In the genomic region with DNA sequence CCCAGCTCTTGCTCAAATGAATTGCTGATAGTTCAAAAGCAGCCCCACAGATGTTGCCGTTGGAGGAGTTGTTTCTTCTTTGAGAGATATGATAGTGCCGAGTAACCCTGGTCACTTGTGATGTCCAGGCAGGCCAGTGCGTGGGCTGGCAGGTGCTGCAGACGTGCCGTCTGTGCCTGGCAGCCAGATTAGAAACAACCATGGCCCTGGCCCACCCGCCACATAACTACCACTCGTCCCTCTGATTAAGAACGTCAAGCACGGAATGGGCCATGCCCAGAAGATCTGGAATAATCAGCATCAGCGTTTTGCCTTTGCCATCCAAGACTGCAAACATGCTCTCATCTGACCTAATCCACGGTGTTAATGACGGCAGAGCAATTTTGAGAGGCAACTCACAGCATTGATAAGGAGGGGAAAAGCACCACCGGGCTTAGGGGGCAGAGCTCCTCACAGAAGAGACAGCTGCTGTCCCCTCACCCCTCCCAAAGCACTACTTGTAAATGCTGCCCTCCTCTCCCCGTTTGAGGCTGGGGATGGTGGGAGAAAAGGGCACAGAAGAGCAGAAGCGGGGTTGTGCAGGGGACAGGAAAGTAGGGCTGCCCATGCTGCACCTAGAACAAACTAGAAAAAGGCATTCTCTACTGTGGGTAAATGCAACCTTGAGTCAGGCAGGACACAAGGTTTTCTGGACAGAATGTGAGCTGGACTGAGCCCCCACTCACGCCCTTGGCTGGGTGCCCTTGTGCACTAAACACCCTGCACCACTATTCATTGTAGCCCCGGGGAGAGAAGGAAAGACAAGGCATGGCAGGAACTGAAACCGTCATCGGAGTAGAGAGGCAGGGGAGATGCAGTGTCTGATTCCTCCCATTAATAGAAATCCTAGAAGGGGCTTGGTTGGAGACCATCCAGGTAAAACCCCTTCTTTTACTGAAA, we compare ENCODE assay signal across 1 cellular context.
TF ChIP-seq lines count a peak whose summit lies in the region.

No MANE protein-coding gene starts in this region.

TF ChIP-seq in K562, 482 proteins besides CTCF, POLR2A, EP300 and RAD21 (continues in another document):
- TF ChIP-seq HDAC3 (IDR thresholded peaks at IDR 0.05; ENCODE audit: borderline replicate concordance, partially characterized antibody) (no peak), ZNF134 (CRISPR knock-in tag; conservative IDR thresholded peaks at IDR 0.05) (no peak), ARID1B (IDR thresholded peaks at IDR 0.05) (peak; percentile 30; the same call in 1 of the 2 replicates), IFI16 (CRISPR knock-in tag; IDR thresholded peaks at IDR 0.05) (no peak), CBX5 (IDR thresholded peaks at IDR 0.05; ENCODE audit: borderline replicate concordance, low read depth) (no peak), MTA2 (IDR thresholded peaks at IDR 0.05; ENCODE audit: low read depth) (0 out of 2 replicates have a peak, but pooled peaks have one; percentile 6), CXXC5 (CRISPR knock-in tag; IDR thresholded peaks at IDR 0.05) (0 out of 2 replicates have a peak, but pooled peaks have one; percentile 30), TCF3 (CRISPR knock-in tag; IDR thresholded peaks at IDR 0.05) (0 out of 2 replicates have a peak, but pooled peaks have one; percentile 11), ELF2 (CRISPR knock-in tag; IDR thresholded peaks at IDR 0.05) (no peak), HDGF (IDR thresholded peaks at IDR 0.05) (no peak), TGIF2 (CRISPR knock-in tag; IDR thresholded peaks at IDR 0.05) (no peak), CREBBP (IDR thresholded peaks at IDR 0.05; ENCODE audit: low read depth, low read length) (no peak), CHCHD3 (CRISPR knock-in tag; IDR thresholded peaks at IDR 0.05) (no peak), ERF (CRISPR knock-in tag; IDR thresholded peaks at IDR 0.05) (no peak), WHSC1 (IDR thresholded peaks at IDR 0.05; ENCODE audit: low read length) (no peak), NCOA1 (IDR thresholded peaks at IDR 0.05; ENCODE audit: low read depth) (no peak), CBFA2T2 (conservative IDR thresholded peaks at IDR 0.05) (peak; percentile 61), POLR3G (IDR thresholded peaks at IDR 0.05; ENCODE audit: extremely low read depth, insufficient read length, insufficient replicate concordance) (no peak), POLR2AphosphoS5 (IDR thresholded peaks at IDR 0.05; ENCODE audit: control insufficient read depth, insufficient read depth, low read depth, low read length) (no peak), TCF7L2 (IDR thresholded peaks at IDR 0.05; ENCODE audit: low read depth, low read length) (no peak), CBX1 (IDR thresholded peaks at IDR 0.05; ENCODE audit: low read depth) (no peak), KLF10 (CRISPR knock-in tag; IDR thresholded peaks at IDR 0.05) (no peak), FOXA3 (CRISPR knock-in tag; conservative IDR thresholded peaks at IDR 0.05 in 1 of 2, IDR thresholded peaks at IDR 0.05 in 1 of 2) (no peak), ZBTB8A (IDR thresholded peaks at IDR 0.05; ENCODE audit: partially characterized antibody) (no peak), TAL1 (IDR thresholded peaks at IDR 0.05) (peak; percentile 13; the same call in 1 of the 2 replicates), RBM25 (IDR thresholded peaks at IDR 0.05; ENCODE audit: low read depth, low read length, severe bottlenecking) (no peak), STAG1 (CRISPR knock-in tag; IDR thresholded peaks at IDR 0.05; ENCODE audit: borderline replicate concordance) (no peak), ESRRA (IDR thresholded peaks at IDR 0.05; ENCODE audit: borderline replicate concordance, low read depth) (no peak), SMAD4 (CRISPR knock-in tag; conservative IDR thresholded peaks at IDR 0.05) (peak; percentile 47; the same call in 1 of the 2 replicates), HDAC2 (IDR thresholded peaks at IDR 0.05) (no peak), DDX20 (tag; IDR thresholded peaks at IDR 0.05; ENCODE audit: low read depth) (no peak), EGR1 (conservative IDR thresholded peaks at IDR 0.05) (peak; percentile 81)
- TF ChIP-seq, protein P1, sequence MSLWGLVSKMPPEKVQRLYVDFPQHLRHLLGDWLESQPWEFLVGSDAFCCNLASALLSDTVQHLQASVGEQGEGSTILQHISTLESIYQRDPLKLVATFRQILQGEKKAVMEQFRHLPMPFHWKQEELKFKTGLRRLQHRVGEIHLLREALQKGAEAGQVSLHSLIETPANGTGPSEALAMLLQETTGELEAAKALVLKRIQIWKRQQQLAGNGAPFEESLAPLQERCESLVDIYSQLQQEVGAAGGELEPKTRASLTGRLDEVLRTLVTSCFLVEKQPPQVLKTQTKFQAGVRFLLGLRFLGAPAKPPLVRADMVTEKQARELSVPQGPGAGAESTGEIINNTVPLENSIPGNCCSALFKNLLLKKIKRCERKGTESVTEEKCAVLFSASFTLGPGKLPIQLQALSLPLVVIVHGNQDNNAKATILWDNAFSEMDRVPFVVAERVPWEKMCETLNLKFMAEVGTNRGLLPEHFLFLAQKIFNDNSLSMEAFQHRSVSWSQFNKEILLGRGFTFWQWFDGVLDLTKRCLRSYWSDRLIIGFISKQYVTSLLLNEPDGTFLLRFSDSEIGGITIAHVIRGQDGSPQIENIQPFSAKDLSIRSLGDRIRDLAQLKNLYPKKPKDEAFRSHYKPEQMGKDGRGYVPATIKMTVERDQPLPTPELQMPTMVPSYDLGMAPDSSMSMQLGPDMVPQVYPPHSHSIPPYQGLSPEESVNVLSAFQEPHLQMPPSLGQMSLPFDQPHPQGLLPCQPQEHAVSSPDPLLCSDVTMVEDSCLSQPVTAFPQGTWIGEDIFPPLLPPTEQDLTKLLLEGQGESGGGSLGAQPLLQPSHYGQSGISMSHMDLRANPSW (CRISPR knock-in tag; IDR thresholded peaks at IDR 0.05): no peak
- TF ChIP-seq, protein P2, sequence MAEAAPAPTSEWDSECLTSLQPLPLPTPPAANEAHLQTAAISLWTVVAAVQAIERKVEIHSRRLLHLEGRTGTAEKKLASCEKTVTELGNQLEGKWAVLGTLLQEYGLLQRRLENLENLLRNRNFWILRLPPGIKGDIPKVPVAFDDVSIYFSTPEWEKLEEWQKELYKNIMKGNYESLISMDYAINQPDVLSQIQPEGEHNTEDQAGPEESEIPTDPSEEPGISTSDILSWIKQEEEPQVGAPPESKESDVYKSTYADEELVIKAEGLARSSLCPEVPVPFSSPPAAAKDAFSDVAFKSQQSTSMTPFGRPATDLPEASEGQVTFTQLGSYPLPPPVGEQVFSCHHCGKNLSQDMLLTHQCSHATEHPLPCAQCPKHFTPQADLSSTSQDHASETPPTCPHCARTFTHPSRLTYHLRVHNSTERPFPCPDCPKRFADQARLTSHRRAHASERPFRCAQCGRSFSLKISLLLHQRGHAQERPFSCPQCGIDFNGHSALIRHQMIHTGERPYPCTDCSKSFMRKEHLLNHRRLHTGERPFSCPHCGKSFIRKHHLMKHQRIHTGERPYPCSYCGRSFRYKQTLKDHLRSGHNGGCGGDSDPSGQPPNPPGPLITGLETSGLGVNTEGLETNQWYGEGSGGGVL (CRISPR knock-in tag; IDR thresholded peaks at IDR 0.05): no peak
- TF ChIP-seq, protein P3, sequence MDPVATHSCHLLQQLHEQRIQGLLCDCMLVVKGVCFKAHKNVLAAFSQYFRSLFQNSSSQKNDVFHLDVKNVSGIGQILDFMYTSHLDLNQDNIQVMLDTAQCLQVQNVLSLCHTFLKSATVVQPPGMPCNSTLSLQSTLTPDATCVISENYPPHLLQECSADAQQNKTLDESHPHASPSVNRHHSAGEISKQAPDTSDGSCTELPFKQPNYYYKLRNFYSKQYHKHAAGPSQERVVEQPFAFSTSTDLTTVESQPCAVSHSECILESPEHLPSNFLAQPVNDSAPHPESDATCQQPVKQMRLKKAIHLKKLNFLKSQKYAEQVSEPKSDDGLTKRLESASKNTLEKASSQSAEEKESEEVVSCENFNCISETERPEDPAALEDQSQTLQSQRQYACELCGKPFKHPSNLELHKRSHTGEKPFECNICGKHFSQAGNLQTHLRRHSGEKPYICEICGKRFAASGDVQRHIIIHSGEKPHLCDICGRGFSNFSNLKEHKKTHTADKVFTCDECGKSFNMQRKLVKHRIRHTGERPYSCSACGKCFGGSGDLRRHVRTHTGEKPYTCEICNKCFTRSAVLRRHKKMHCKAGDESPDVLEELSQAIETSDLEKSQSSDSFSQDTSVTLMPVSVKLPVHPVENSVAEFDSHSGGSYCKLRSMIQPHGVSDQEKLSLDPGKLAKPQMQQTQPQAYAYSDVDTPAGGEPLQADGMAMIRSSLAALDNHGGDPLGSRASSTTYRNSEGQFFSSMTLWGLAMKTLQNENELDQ (CRISPR knock-in tag; IDR thresholded peaks at IDR 0.05; ENCODE audit: borderline replicate concordance): no peak
- TF ChIP-seq, protein P4, sequence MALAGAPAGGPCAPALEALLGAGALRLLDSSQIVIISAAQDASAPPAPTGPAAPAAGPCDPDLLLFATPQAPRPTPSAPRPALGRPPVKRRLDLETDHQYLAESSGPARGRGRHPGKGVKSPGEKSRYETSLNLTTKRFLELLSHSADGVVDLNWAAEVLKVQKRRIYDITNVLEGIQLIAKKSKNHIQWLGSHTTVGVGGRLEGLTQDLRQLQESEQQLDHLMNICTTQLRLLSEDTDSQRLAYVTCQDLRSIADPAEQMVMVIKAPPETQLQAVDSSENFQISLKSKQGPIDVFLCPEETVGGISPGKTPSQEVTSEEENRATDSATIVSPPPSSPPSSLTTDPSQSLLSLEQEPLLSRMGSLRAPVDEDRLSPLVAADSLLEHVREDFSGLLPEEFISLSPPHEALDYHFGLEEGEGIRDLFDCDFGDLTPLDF (CRISPR knock-in tag; IDR thresholded peaks at IDR 0.05): no peak
- TF ChIP-seq, protein P5, sequence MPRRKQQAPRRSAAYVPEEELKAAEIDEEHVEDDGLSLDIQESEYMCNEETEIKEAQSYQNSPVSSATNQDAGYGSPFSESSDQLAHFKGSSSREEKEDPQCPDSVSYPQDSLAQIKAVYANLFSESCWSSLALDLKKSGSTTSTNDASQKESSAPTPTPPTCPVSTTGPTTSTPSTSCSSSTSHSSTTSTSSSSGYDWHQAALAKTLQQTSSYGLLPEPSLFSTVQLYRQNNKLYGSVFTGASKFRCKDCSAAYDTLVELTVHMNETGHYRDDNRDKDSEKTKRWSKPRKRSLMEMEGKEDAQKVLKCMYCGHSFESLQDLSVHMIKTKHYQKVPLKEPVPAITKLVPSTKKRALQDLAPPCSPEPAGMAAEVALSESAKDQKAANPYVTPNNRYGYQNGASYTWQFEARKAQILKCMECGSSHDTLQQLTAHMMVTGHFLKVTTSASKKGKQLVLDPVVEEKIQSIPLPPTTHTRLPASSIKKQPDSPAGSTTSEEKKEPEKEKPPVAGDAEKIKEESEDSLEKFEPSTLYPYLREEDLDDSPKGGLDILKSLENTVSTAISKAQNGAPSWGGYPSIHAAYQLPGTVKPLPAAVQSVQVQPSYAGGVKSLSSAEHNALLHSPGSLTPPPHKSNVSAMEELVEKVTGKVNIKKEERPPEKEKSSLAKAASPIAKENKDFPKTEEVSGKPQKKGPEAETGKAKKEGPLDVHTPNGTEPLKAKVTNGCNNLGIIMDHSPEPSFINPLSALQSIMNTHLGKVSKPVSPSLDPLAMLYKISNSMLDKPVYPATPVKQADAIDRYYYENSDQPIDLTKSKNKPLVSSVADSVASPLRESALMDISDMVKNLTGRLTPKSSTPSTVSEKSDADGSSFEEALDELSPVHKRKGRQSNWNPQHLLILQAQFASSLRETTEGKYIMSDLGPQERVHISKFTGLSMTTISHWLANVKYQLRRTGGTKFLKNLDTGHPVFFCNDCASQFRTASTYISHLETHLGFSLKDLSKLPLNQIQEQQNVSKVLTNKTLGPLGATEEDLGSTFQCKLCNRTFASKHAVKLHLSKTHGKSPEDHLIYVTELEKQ (CRISPR knock-in tag; IDR thresholded peaks at IDR 0.05): no peak
- TF ChIP-seq, protein P6, sequence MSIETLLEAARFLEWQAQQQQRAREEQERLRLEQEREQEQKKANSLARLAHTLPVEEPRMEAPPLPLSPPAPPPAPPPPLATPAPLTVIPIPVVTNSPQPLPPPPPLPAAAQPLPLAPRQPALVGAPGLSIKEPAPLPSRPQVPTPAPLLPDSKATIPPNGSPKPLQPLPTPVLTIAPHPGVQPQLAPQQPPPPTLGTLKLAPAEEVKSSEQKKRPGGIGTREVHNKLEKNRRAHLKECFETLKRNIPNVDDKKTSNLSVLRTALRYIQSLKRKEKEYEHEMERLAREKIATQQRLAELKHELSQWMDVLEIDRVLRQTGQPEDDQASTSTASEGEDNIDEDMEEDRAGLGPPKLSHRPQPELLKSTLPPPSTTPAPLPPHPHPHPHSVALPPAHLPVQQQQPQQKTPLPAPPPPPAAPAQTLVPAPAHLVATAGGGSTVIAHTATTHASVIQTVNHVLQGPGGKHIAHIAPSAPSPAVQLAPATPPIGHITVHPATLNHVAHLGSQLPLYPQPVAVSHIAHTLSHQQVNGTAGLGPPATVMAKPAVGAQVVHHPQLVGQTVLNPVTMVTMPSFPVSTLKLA (conservative IDR thresholded peaks at IDR 0.05): no peak
- TF ChIP-seq, protein P7, sequence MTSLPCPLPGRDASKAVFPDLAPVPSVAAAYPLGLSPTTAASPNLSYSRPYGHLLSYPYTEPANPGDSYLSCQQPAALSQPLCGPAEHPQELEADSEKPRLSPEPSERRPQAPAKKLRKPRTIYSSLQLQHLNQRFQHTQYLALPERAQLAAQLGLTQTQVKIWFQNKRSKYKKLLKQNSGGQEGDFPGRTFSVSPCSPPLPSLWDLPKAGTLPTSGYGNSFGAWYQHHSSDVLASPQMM (CRISPR knock-in tag; IDR thresholded peaks at IDR 0.05): no peak
- TF ChIP-seq, protein P8, sequence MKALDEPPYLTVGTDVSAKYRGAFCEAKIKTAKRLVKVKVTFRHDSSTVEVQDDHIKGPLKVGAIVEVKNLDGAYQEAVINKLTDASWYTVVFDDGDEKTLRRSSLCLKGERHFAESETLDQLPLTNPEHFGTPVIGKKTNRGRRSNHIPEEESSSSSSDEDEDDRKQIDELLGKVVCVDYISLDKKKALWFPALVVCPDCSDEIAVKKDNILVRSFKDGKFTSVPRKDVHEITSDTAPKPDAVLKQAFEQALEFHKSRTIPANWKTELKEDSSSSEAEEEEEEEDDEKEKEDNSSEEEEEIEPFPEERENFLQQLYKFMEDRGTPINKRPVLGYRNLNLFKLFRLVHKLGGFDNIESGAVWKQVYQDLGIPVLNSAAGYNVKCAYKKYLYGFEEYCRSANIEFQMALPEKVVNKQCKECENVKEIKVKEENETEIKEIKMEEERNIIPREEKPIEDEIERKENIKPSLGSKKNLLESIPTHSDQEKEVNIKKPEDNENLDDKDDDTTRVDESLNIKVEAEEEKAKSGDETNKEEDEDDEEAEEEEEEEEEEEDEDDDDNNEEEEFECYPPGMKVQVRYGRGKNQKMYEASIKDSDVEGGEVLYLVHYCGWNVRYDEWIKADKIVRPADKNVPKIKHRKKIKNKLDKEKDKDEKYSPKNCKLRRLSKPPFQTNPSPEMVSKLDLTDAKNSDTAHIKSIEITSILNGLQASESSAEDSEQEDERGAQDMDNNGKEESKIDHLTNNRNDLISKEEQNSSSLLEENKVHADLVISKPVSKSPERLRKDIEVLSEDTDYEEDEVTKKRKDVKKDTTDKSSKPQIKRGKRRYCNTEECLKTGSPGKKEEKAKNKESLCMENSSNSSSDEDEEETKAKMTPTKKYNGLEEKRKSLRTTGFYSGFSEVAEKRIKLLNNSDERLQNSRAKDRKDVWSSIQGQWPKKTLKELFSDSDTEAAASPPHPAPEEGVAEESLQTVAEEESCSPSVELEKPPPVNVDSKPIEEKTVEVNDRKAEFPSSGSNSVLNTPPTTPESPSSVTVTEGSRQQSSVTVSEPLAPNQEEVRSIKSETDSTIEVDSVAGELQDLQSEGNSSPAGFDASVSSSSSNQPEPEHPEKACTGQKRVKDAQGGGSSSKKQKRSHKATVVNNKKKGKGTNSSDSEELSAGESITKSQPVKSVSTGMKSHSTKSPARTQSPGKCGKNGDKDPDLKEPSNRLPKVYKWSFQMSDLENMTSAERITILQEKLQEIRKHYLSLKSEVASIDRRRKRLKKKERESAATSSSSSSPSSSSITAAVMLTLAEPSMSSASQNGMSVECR (CRISPR knock-in tag; IDR thresholded peaks at IDR 0.05): no peak
